12 cellular contexts compared by ENCODE assay signal in the genomic region with DNA sequence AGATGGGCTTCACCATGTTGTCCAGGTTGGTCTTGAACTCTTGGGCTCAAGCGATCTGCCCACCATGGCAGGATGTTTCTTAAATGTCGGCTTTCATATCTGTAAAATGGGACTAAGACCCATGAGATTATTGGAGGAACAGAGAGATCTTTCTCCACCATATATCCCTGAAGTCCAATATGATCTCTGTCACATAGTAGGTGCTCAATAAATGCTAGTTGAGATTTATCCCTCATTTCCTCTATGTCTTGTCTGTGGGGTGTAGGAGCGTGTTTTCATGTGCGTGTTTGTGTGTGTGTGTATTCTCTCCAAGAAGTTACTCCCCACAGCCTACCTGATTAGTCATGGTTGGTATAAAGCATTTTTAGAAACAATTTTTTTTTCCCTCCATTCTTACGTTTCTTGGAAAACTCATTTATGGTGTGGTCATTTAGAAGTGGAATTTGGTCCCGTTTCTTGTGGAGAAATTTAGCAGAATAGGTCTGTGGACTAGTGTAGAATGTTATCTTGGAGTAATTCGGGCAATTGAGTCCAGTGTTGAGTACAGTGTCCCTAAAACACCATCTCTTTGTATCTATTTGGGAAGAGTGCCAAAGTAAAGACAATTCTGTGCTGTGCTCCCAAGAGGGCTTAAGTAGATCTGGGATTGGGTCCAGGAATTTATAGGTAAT. TPM values are rescaled to one million over a fixed set of nuclear protein-coding genes. Genes with fewer than 3 reads are reported as not detected.
DNase-seq lines count a peak whose midpoint lies in the region; ATAC-seq and TF ChIP-seq lines count a peak whose summit lies in the region.
"Had no signal": no experiment of that assay in that cellular context is flagged by ENCODE, and none has a peak within 500 bp of the region (broad histone marks: within the 10 kb centered on the region; RNA-seq: fewer than 3 reads in every experiment).

No MANE protein-coding gene starts in this region.

- H3K36me3 ChIP-seq in neural cell (ENCODE audit: insufficient read depth, low read length): peaks cover 15% of the 10 kb centered on the region

- H3K9me3 ChIP-seq in neural cell (ENCODE audit: low read length): no peaks in the 10 kb centered on the region
- H3K9me3 ChIP-seq: body of pancreas had no signal

- 0 out of 2 replicates have a peak overlapping the region, but pooled peaks have one; percentile 37 for H3K27ac Mint-ChIP-seq in WTC11

- H3F3A ChIP-seq in neural cell (ENCODE audit: insufficient read depth, low read length, poor library complexity, severe bottlenecking): peaks cover 10% of the 10 kb centered on the region

- no peak overlapping the region for H2AFZ ChIP-seq in neural cell (ENCODE audit: low read depth, low read length)

- DNase-seq in NCI-H146 (lab: John Stamatoyannopoulos, UW) (peak; percentile 18), NCI-H146 treated with DMSO at 0.1 percent for 48 hours (lab: John Stamatoyannopoulos, UW; ENCODE audit: unreplicated experiment) (no peak), NCI-H1048 (lab: John Stamatoyannopoulos, UW) (peak; percentile 64), WTC11 (ENCODE audit: low spot score) (no peak), foreskin fibroblast (no peak), GM10266 (ENCODE audit: extremely low spot score) (no peak)
- DNase-seq: activated CD8-positive, alpha-beta memory T cell treated with anti-CD3 and anti-CD28 coated beads, Interleukin-2, amount 50 U/mL, for 4 hours; body of pancreas; NCI-H1694 treated with DMSO at 0.1 percent for 48 hours; stimulated activated CD4-positive, alpha-beta T cell treated with anti-CD3 and anti-CD28 coated beads, Interleukin-4, amount 100 ng/mL, for 4 hours had no signal

- H3K9ac ChIP-seq in neural cell (ENCODE audit: low read length): no peak overlapping the region

- no peak for ATAC-seq in WTC11
- ATAC-seq in GM18498 (IDR thresholded peaks at IDR 0.05; ENCODE audit: unreplicated experiment): no peak
- ATAC-seq: body of pancreas had no signal

- peaks cover 48% of the 10 kb centered on the region for H3K36me3 Mint-ChIP-seq in WTC11

- peaks cover 69% of the 10 kb centered on the region for H3K79me2 ChIP-seq in neural cell (replicated peaks; ENCODE audit: insufficient read depth, low read length)

- H3K27me3 Mint-ChIP-seq in WTC11 (ENCODE audit: low read depth): no peaks in the 10 kb centered on the region

- no peak overlapping the region for H3K4me2 ChIP-seq in neural cell (ENCODE audit: low read length)

- TF ChIP-seq RAD21 in neural cell (conservative IDR thresholded peaks at IDR 0.05): no peak

- TF ChIP-seq EP300 in neural cell (conservative IDR thresholded peaks at IDR 0.05; ENCODE audit: poor library complexity, severe bottlenecking): no peak

- no peaks in the 10 kb centered on the region for H4K20me1 ChIP-seq in neural cell (ENCODE audit: insufficient read depth)

- no peak for TF ChIP-seq CTCF in WTC11 (IDR thresholded peaks at IDR 0.05)
- no peak for TF ChIP-seq CTCF in neural cell (IDR thresholded peaks at IDR 0.05; ENCODE audit: poor library complexity, severe bottlenecking)
- TF ChIP-seq CTCF in foreskin fibroblast (IDR thresholded peaks at IDR 0.05; ENCODE audit: low read depth, low read length): no peak
- TF ChIP-seq CTCF in GM10266 (IDR thresholded peaks at IDR 0.05; ENCODE audit: control insufficient read depth, insufficient read depth, low read depth, missing control alignments): no peak

- CTCF ChIA-PET in WTC11 (lab: Charles Lee): interaction anchor here (1.2 kb wide), 1 partner anchor 28 kb away, joined by 5 read pairs; no protein-coding TSS in a partner anchor

- H3K27ac ChIP-seq in neural cell (ENCODE audit: low read length): no peak overlapping the region
- H3K27ac ChIP-seq: body of pancreas had no signal

- no peaks in the 10 kb centered on the region for H3K27me3 ChIP-seq in neural cell (ENCODE audit: insufficient read depth, low read depth, low read length)
- H3K27me3 ChIP-seq: body of pancreas had no signal

- H3K4me3 Mint-ChIP-seq in WTC11: no peak overlapping the region

- POLR2A ChIA-PET in WTC11 (lab: Charles Lee): no interaction called here

- no peaks in the 10 kb centered on the region for H3K9me2 ChIP-seq in neural cell (ENCODE audit: insufficient read depth, low read length)

- no peaks in the 10 kb centered on the region for H3K9me3 Mint-ChIP-seq in WTC11

- peaks cover 27% of the 10 kb centered on the region for H3K4me1 Mint-ChIP-seq in WTC11

- H3K4me3 ChIP-seq in neural cell (ENCODE audit: low read length) (peak overlapping the region; percentile 15), foreskin fibroblast (ENCODE audit: low read depth in 1 of 2, low read length in 2 of 2) (no peak overlapping the region)
- H3K4me3 ChIP-seq: body of pancreas had no signal

TF ChIP-seq in WTC11, 78 proteins besides CTCF, POLR2A, EP300 and RAD21 (continues in another document):
- no peak for TF ChIP-seq TP53 (CRISPR knock-in tag; IDR thresholded peaks at IDR 0.05)
- TF ChIP-seq, protein P1, sequence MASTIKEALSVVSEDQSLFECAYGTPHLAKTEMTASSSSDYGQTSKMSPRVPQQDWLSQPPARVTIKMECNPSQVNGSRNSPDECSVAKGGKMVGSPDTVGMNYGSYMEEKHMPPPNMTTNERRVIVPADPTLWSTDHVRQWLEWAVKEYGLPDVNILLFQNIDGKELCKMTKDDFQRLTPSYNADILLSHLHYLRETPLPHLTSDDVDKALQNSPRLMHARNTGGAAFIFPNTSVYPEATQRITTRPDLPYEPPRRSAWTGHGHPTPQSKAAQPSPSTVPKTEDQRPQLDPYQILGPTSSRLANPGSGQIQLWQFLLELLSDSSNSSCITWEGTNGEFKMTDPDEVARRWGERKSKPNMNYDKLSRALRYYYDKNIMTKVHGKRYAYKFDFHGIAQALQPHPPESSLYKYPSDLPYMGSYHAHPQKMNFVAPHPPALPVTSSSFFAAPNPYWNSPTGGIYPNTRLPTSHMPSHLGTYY (CRISPR knock-in tag; IDR thresholded peaks at IDR 0.05): no peak
- no peak for TF ChIP-seq FOXJ3 (CRISPR knock-in tag; IDR thresholded peaks at IDR 0.05; ENCODE audit: borderline replicate concordance)
- TF ChIP-seq, protein P2, sequence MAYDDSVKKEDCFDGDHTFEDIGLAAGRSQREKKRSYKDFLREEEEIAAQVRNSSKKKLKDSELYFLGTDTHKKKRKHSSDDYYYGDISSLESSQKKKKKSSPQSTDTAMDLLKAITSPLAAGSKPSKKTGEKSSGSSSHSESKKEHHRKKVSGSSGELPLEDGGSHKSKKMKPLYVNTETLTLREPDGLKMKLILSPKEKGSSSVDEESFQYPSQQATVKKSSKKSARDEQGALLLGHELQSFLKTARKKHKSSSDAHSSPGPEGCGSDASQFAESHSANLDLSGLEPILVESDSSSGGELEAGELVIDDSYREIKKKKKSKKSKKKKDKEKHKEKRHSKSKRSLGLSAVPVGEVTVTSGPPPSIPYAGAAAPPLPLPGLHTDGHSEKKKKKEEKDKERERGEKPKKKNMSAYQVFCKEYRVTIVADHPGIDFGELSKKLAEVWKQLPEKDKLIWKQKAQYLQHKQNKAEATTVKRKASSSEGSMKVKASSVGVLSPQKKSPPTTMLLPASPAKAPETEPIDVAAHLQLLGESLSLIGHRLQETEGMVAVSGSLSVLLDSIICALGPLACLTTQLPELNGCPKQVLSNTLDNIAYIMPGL (CRISPR knock-in tag; IDR thresholded peaks at IDR 0.05): no peak
- no peak for TF ChIP-seq NFYB (CRISPR knock-in tag; conservative IDR thresholded peaks at IDR 0.05; ENCODE audit: low read depth)
- TF ChIP-seq RORB (CRISPR knock-in tag; IDR thresholded peaks at IDR 0.05): no peak
- no peak for TF ChIP-seq TEAD4 (CRISPR knock-in tag; IDR thresholded peaks at IDR 0.05)
- TF ChIP-seq ATF1 (CRISPR knock-in tag; IDR thresholded peaks at IDR 0.05): no peak

TF ChIP-seq in neural cell, 6 proteins besides CTCF, POLR2A, EP300 and RAD21:
- TF ChIP-seq EZH2 (IDR thresholded peaks at IDR 0.05; ENCODE audit: borderline replicate concordance, insufficient read depth, low read length, poor library complexity, severe bottlenecking): no peak
- no peak for TF ChIP-seq POLR2AphosphoS5 (IDR thresholded peaks at IDR 0.05)
- TF ChIP-seq MXI1 (conservative IDR thresholded peaks at IDR 0.05; ENCODE audit: poor library complexity, severe bottlenecking): no peak
- no peak for TF ChIP-seq TAF1 (IDR thresholded peaks at IDR 0.05; ENCODE audit: low read depth)
- TF ChIP-seq, protein P3, sequence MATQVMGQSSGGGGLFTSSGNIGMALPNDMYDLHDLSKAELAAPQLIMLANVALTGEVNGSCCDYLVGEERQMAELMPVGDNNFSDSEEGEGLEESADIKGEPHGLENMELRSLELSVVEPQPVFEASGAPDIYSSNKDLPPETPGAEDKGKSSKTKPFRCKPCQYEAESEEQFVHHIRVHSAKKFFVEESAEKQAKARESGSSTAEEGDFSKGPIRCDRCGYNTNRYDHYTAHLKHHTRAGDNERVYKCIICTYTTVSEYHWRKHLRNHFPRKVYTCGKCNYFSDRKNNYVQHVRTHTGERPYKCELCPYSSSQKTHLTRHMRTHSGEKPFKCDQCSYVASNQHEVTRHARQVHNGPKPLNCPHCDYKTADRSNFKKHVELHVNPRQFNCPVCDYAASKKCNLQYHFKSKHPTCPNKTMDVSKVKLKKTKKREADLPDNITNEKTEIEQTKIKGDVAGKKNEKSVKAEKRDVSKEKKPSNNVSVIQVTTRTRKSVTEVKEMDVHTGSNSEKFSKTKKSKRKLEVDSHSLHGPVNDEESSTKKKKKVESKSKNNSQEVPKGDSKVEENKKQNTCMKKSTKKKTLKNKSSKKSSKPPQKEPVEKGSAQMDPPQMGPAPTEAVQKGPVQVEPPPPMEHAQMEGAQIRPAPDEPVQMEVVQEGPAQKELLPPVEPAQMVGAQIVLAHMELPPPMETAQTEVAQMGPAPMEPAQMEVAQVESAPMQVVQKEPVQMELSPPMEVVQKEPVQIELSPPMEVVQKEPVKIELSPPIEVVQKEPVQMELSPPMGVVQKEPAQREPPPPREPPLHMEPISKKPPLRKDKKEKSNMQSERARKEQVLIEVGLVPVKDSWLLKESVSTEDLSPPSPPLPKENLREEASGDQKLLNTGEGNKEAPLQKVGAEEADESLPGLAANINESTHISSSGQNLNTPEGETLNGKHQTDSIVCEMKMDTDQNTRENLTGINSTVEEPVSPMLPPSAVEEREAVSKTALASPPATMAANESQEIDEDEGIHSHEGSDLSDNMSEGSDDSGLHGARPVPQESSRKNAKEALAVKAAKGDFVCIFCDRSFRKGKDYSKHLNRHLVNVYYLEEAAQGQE (IDR thresholded peaks at IDR 0.05; ENCODE audit: borderline replicate concordance): no peak
- TF ChIP-seq SMC3 (conservative IDR thresholded peaks at IDR 0.05; ENCODE audit: poor library complexity): no peak

RNA-seq across cellular contexts. Expression of a gene that starts 4.3 kb away (rescaled TPM):
- 196 to 221 TPM (median 201 TPM) in 3 replicates for total RNA-seq in WTC11 (2021)
- polyA plus RNA-seq in neural cell: 172 and 213 TPM in 2 replicates
- polyA minus RNA-seq in neural cell: 118 and 138 TPM in 2 replicates

RNA-seq across cellular contexts. Expression of a gene that starts 24.6 kb away (rescaled TPM):
- total RNA-seq in WTC11 (2021): 21.2 to 23.7 TPM (median 22.4 TPM) in 3 replicates
- polyA plus RNA-seq in neural cell: 7.7 and 8.5 TPM in 2 replicates
- polyA minus RNA-seq in neural cell: 4.1 and 5.4 TPM in 2 replicates

Comparison
In these comparisons a context has a peak if more than half of its experiments do, and no peak if none do; other contexts are left out.
1. DNase-seq: peak in NCI-H146 (single experiment) and NCI-H1048 (single experiment); none in NCI-H146 treated with DMSO at 0.1 percent for 48 hours (single experiment), WTC11 (single experiment), foreskin fibroblast (0 of 2) and GM10266 (single experiment).